In genomic region chr19:55115446-55116065, GRCh38 we compare ENCODE assay signal across 8 cellular contexts. TPM values are rescaled to one million over a fixed set of nuclear protein-coding genes. Genes with fewer than 3 reads are reported as not detected.
DNase-seq lines count a peak whose midpoint lies in the region; ATAC-seq, FAIRE-seq and TF ChIP-seq lines count a peak whose summit lies in the region.

No MANE protein-coding gene starts in this region.

- H3K79me2 ChIP-seq in GM12878 (ENCODE audit: control insufficient read depth, insufficient read depth, low read length) = peaks cover 38% of the 10 kb centered on the region

- TF ChIP-seq CTCF in heart right ventricle (IDR thresholded peaks at IDR 0.05) (no peak), GM12878 (IDR thresholded peaks at IDR 0.05 in 2 of 3, conservative IDR thresholded peaks at IDR 0.05 in 1 of 3; ENCODE audit: control insufficient read depth in 2 of 3, extremely low read depth in 1 of 3, insufficient read depth in 1 of 3, low read depth in 3 of 3, low read length in 3 of 3) (no peak), lung (IDR thresholded peaks at IDR 0.05; ENCODE audit: control extremely low read depth, extremely low read depth) (no peak), vagina (IDR thresholded peaks at IDR 0.05) (no peak), pancreas (IDR thresholded peaks at IDR 0.05) (no peak)

- H3K27ac ChIP-seq in heart right ventricle (peak overlapping the region; percentile 86 to 99 (median 96)), GM12878 (ENCODE audit: control insufficient read depth, insufficient read depth) (peak overlapping the region; percentile 12; the same call in 1 of the 2 replicates), lung (ENCODE audit: low read depth in 1 of 2, low read length in 1 of 2) (peak overlapping the region; percentile 33 to 93), vagina (peak overlapping the region; percentile 96), pancreas (no peak overlapping the region)

- H2AFZ ChIP-seq in GM12878 (ENCODE audit: control insufficient read depth, low read depth, low read length) = 0 out of 2 replicates have a peak overlapping the region, but pooled peaks have one; percentile 6

- SMC1A ChIA-PET in GM12878 (lab: Charles Lee; ENCODE audit: uncharacterized antibody, unreplicated experiment) = no interaction called here

- no peak for TF ChIP-seq EP300 in GM12878 (IDR thresholded peaks at IDR 0.05; ENCODE audit: borderline replicate concordance in 1 of 2, control insufficient read depth in 1 of 2, low read depth in 2 of 2, low read length in 2 of 2)

- peak overlapping the region; percentile 68 for H3K9ac ChIP-seq in GM12878 (ENCODE audit: control insufficient read depth, insufficient read depth, low read length)

- H3K4me2 ChIP-seq in GM12878 (ENCODE audit: control insufficient read depth, insufficient read depth) = peak overlapping the region; percentile 90

- no peak for TF ChIP-seq RAD21 in GM12878 (IDR thresholded peaks at IDR 0.05; ENCODE audit: insufficient read depth, low read depth, low read length)

- H3K4me3 ChIP-seq in heart right ventricle (peak overlapping the region; percentile 69 to 100 (median 89)), GM12878 (peak overlapping the region; percentile 97), lung (no peak overlapping the region), vagina (peak overlapping the region; percentile 85 to 94), pancreas (peak overlapping the region in 2 of 4 donors; percentile 87 to 90)

- WGBS in heart right ventricle, 2 donors = 20 to 29% methylated on average over 13 of the region's 13 CpGs
- 50% methylated on average over 12 of the region's 13 CpGs for WGBS in GM12878 (ENCODE audit: insufficient coverage, insufficient replicate concordance, low lambda C conversion rate, missing lambda C conversion rate)
- WGBS in lung, 2 donors = 68 to 77% methylated on average over 13 of the region's 13 CpGs
- 56 to 66% methylated on average over 13 of the region's 13 CpGs for WGBS in pancreas, 2 donors

- no peaks in the 10 kb centered on the region for H3K27me3 ChIP-seq in heart right ventricle
- no peaks in the 10 kb centered on the region for H3K27me3 ChIP-seq in GM12878 (replicated peaks in 1 of 2; ENCODE audit: control insufficient read depth in 2 of 2, insufficient read depth in 2 of 2, low read length in 1 of 2)
- H3K27me3 ChIP-seq in lung (ENCODE audit: control insufficient read depth, insufficient read depth) = no peaks in the 10 kb centered on the region
- H3K27me3 ChIP-seq in vagina = no peaks in the 10 kb centered on the region
- H3K27me3 ChIP-seq in pancreas = no peaks in the 10 kb centered on the region

- peak in 1 of 2 donors; percentile 53 for DNase-seq in heart right ventricle
- DNase-seq in cardiac septum (ENCODE audit: low spot score) = no peak
- DNase-seq in GM12878 (ENCODE audit: low read depth, low spot score) = no peak
- no peak for DNase-seq in lung (ENCODE audit: low spot score)
- no peak for DNase-seq in vagina (ENCODE audit: extremely low spot score in 2 of 2)
- DNase-seq in NCI-H1417 treated with DMSO at 0.1 percent for 48 hours (lab: John Stamatoyannopoulos, UW) = no peak
- no peak for DNase-seq in hypothalamus (lab: John Stamatoyannopoulos, UW)
- no peak for DNase-seq in pancreas

- in situ Hi-C loops in GM12878 (cut with MboI) = no loop called here

- peaks cover 35 to 66% (median 52%) of the 10 kb centered on the region in 9 donors for H3K4me1 ChIP-seq in heart right ventricle
- peaks cover 14% of the 10 kb centered on the region for H3K4me1 ChIP-seq in GM12878 (ENCODE audit: control insufficient read depth, insufficient read depth, low read length)
- H3K4me1 ChIP-seq in lung (ENCODE audit: control insufficient read depth in 2 of 2, insufficient read depth in 2 of 2, low read length in 2 of 2) = peaks cover 13 to 24% of the 10 kb centered on the region in 2 donors
- peaks cover 67% of the 10 kb centered on the region for H3K4me1 ChIP-seq in vagina
- H3K4me1 ChIP-seq in pancreas = peaks cover 0 to 11% (median 5%) of the 10 kb centered on the region in 3 donors

- CTCF ChIA-PET in GM12878 (lab: Yijun Ruan, JAX) = no interaction called here

- H4K20me1 ChIP-seq in GM12878 (ENCODE audit: control insufficient read depth, insufficient read depth) = peaks cover 3% of the 10 kb centered on the region; the same call in 1 of the 2 replicates

- ATAC-seq in heart right ventricle = peak in 2 of 8 donors; percentile 1 to 2
- no peak for ATAC-seq in GM12878
- no peak for ATAC-seq in lung (ENCODE audit: insufficient read depth, low FRiP score)
- ATAC-seq in pancreas = no peak

- H3K36me3 ChIP-seq in heart right ventricle (peaks cover 0 to 20% (median 0%) of the 10 kb centered on the region in 9 donors), GM12878 (ENCODE audit: control insufficient read depth in 2 of 2, insufficient read depth in 2 of 2, low read length in 1 of 2) (peaks cover 0 to 2% of the 10 kb centered on the region in 2 experiments; a peak in 2 of 4 replicates), lung (ENCODE audit: control insufficient read depth in 2 of 2, insufficient read depth in 2 of 2, low read length in 2 of 2) (peaks cover 0 to 10% of the 10 kb centered on the region in 2 donors), vagina (no peaks in the 10 kb centered on the region), pancreas (no peaks in the 10 kb centered on the region)

- TSS peak; percentile 42 for BruUV-seq in GM12878 (replicated peaks; lab: Mats Ljungman, UMichigan)

- RAD21 ChIA-PET in GM12878 (lab: Charles Lee; ENCODE audit: unreplicated experiment) = no interaction called here

- POLR2A ChIA-PET in GM12878 (lab: Charles Lee) = interaction anchor here (0.6 kb wide), 1 partner anchor 378 kb away, joined by 3 read pairs; no protein-coding TSS in a partner anchor

- H3K9me3 ChIP-seq in heart right ventricle (no peaks in the 10 kb centered on the region), GM12878 (replicated peaks; ENCODE audit: control insufficient read depth, insufficient read depth, low read length) (no peaks in the 10 kb centered on the region), lung (ENCODE audit: control insufficient read depth in 2 of 2, insufficient read depth in 1 of 2, low read length in 1 of 2) (no peaks in the 10 kb centered on the region), vagina (no peaks in the 10 kb centered on the region), pancreas (no peaks in the 10 kb centered on the region)

- intact Hi-C loops in heart right ventricle (cut with DNase I) (loop anchor here in 2 of 10 donors (2.0 to 10.0 kb wide), 3 partner anchors 27 to 51 kb away; partner anchors contain the start of gene RDH13 (in 1 of the 2)), cardiac septum (cut with DNase I) (loop anchor here (2.0 kb wide), 1 partner anchor 43 kb away; no protein-coding TSS in a partner anchor), GM12878 (cut with micrococcal nuclease; ENCODE audit: unreplicated experiment) (no loop called here), vagina (cut with DNase I) (loop anchor here (10.0 kb wide), 1 partner anchor 549 kb away; no protein-coding TSS in a partner anchor), pancreas (cut with DNase I) (no loop called here)

- TF ChIP-seq POLR2A in GM12878 (IDR thresholded peaks at IDR 0.05; ENCODE audit: low read depth, low read length) = no peak
- TF ChIP-seq POLR2A in vagina (IDR thresholded peaks at IDR 0.05) = no peak

- no peak for FAIRE-seq in GM12878 (lab: Jason Lieb, UNC)
- FAIRE-seq in pancreas (lab: Jason Lieb, UNC) = no peak

RNA-seq across cellular contexts. Expression of gene PPP1R12C, which starts 1.9 kb away (rescaled TPM):
- 100 to 1,000 TPM; 134 to 242 (median 193) TPM for total RNA-seq in heart right ventricle
- 100 to 1,000 TPM; 223 to 283 TPM for polyA plus RNA-seq in heart right ventricle
- 215 TPM for total RNA-seq in cardiac septum
- total RNA-seq in GM12878 (2013; cell fraction: nucleolus; rRNA removed) = 33.5 and 40.4 TPM in 2 replicates
- 51.7 and 66.5 TPM in 2 replicates for total RNA-seq in GM12878 (2014; rRNA removed)
- total RNA-seq in GM12878 (2014; rRNA removed; fragmentation: Illumina TruSeq; extraction: Trizol) = 25.2 and 28.2 TPM in 2 replicates
- total RNA-seq in GM12878 (2021) = 76.4 and 84.7 TPM in 2 replicates
- polyA plus RNA-seq in GM12878 (2011; ENCODE audit: low read depth) = 17.0 TPM
- 9.6 and 23.0 TPM in 2 replicates for polyA plus RNA-seq in GM12878 (2011; rRNA removed)
- polyA plus RNA-seq in GM12878 (2011; cell fraction: cytosol; rRNA removed) = 20.2 and 37.2 TPM in 2 replicates
- 203 and 271 TPM in 2 replicates for polyA plus RNA-seq in GM12878 (2011; cell fraction: nucleus; rRNA removed)
- 48.6 and 64.4 TPM in 2 replicates for polyA plus RNA-seq in GM12878 (2012)
- 3.5 and 18.0 TPM in 2 replicates for polyA plus RNA-seq in GM12878 (2014; fragmentation: Illumina TruSeq; extraction: Trizol)
- polyA plus RNA-seq in GM12878 (2014; fragmentation: Nextera tagmentation; extraction: Ambion mirVana) = 1 to 10 TPM; 1.4 to 4.7 TPM
- polyA plus RNA-seq in GM12878 (2014; rRNA removed) = 83.4 and 101 TPM in 2 replicates
- polyA plus RNA-seq in GM12878 (2016; fragmentation: Nextera tagmentation; extraction: Ambion mirVana) = 10 to 100 TPM; 10.5 to 14.8 TPM
- polyA minus RNA-seq in GM12878 (2011; rRNA and poly(A)+ RNA removed) = 5.0 and 15.0 TPM in 2 replicates
- 10.7 and 11.3 TPM in 2 replicates for polyA minus RNA-seq in GM12878 (2011; cell fraction: cytosol; rRNA and poly(A)+ RNA removed)
- 24.3 and 37.7 TPM in 2 replicates for polyA minus RNA-seq in GM12878 (2011; cell fraction: nucleus; rRNA and poly(A)+ RNA removed)
- total RNA-seq in lung = 100 to 1,000 TPM in 1 of 2 donors, 10 to 100 TPM in 1; 47.4 to 163 TPM
- polyA plus RNA-seq in lung = 100 to 1,000 TPM; 108 to 114 TPM
- total RNA-seq in vagina = 108 TPM
- 10 to 100 TPM; 37.1 to 61.5 (median 50.9) TPM for total RNA-seq in pancreas
- polyA plus RNA-seq in pancreas = 100 to 1,000 TPM; 174 to 266 TPM

RNA-seq across cellular contexts. Expression of gene TNNT1, which starts 33.5 kb away (rescaled TPM):
- total RNA-seq in heart right ventricle = 100 to 1,000 TPM in 5 of 10 donors, 10 to 100 TPM in 5; 19.7 to 234 (median 97.1) TPM
- polyA plus RNA-seq in heart right ventricle = 100 to 1,000 TPM in 1 of 2 donors, 10 to 100 TPM in 1; 32.3 to 721 TPM
- 187 TPM for total RNA-seq in cardiac septum
- not detected in 2 replicates for total RNA-seq in GM12878 (2013; cell fraction: nucleolus; rRNA removed)
- total RNA-seq in GM12878 (2014; rRNA removed) = not detected in 2 replicates
- not detected in 2 replicates for total RNA-seq in GM12878 (2014; rRNA removed; fragmentation: Illumina TruSeq; extraction: Trizol)
- total RNA-seq in GM12878 (2021) = 0.62 TPM in 1 of 2 replicates, not detected in the other
- not detected for polyA plus RNA-seq in GM12878 (2011; ENCODE audit: low read depth)
- polyA plus RNA-seq in GM12878 (2011; rRNA removed) = 0.26 TPM in 1 of 2 replicates, not detected in the other
- polyA plus RNA-seq in GM12878 (2011; cell fraction: cytosol; rRNA removed) = 0.15 TPM in 1 of 2 replicates, not detected in the other
- polyA plus RNA-seq in GM12878 (2011; cell fraction: nucleus; rRNA removed) = 0.21 TPM in 1 of 2 replicates, not detected in the other
- 0.13 TPM in 1 of 2 replicates, not detected in the other for polyA plus RNA-seq in GM12878 (2012)
- not detected in 2 replicates for polyA plus RNA-seq in GM12878 (2014; fragmentation: Illumina TruSeq; extraction: Trizol)
- not detected for polyA plus RNA-seq in GM12878 (2014; fragmentation: Nextera tagmentation; extraction: Ambion mirVana)
- not detected in 2 replicates for polyA plus RNA-seq in GM12878 (2014; rRNA removed)
- polyA plus RNA-seq in GM12878 (2016; fragmentation: Nextera tagmentation; extraction: Ambion mirVana) = under 1 TPM in 1 of 2 experiments, not detected in 1; 0.37 TPM
- 0.67 TPM in 1 of 2 replicates, not detected in the other for polyA minus RNA-seq in GM12878 (2011; rRNA and poly(A)+ RNA removed)
- polyA minus RNA-seq in GM12878 (2011; cell fraction: cytosol; rRNA and poly(A)+ RNA removed) = not detected in 2 replicates
- 0.24 TPM in 1 of 2 replicates, not detected in the other for polyA minus RNA-seq in GM12878 (2011; cell fraction: nucleus; rRNA and poly(A)+ RNA removed)
- 1 to 10 TPM; 1.5 to 4.1 TPM for total RNA-seq in lung
- 1 to 10 TPM; 1.2 to 5.2 TPM for polyA plus RNA-seq in lung
- 9.1 TPM for total RNA-seq in vagina
- total RNA-seq in pancreas = under 1 TPM in 1 of 6 donors, not detected in 5; 0.54 TPM
- polyA plus RNA-seq in pancreas = 1 to 10 TPM in 1 of 2 donors, not detected in 1; 4.0 TPM

RNA-seq across cellular contexts. Expression of gene EPS8L1, which starts 39.9 kb away (rescaled TPM):
- 1 to 10 TPM in 5 of 10 donors, under 1 TPM in 4, not detected in 1; 0.53 to 2.7 (median 1.1) TPM for total RNA-seq in heart right ventricle
- 1 to 10 TPM; 3.7 to 7.9 TPM for polyA plus RNA-seq in heart right ventricle
- total RNA-seq in cardiac septum = 1.9 TPM
- total RNA-seq in GM12878 (2013; cell fraction: nucleolus; rRNA removed) = 0.69 and 0.92 TPM in 2 replicates
- total RNA-seq in GM12878 (2014; rRNA removed) = 0.68 and 1.4 TPM in 2 replicates
- 0.64 and 0.72 TPM in 2 replicates for total RNA-seq in GM12878 (2014; rRNA removed; fragmentation: Illumina TruSeq; extraction: Trizol)
- 1.8 and 2.2 TPM in 2 replicates for total RNA-seq in GM12878 (2021)
- not detected for polyA plus RNA-seq in GM12878 (2011; ENCODE audit: low read depth)
- polyA plus RNA-seq in GM12878 (2011; rRNA removed) = 0.71 and 0.82 TPM in 2 replicates
- polyA plus RNA-seq in GM12878 (2011; cell fraction: cytosol; rRNA removed) = 0.67 and 0.75 TPM in 2 replicates
- polyA plus RNA-seq in GM12878 (2011; cell fraction: nucleus; rRNA removed) = 4.1 and 5.4 TPM in 2 replicates
- 1.4 and 2.3 TPM in 2 replicates for polyA plus RNA-seq in GM12878 (2012)
- 0.72 TPM in 1 of 2 replicates, not detected in the other for polyA plus RNA-seq in GM12878 (2014; fragmentation: Illumina TruSeq; extraction: Trizol)
- polyA plus RNA-seq in GM12878 (2014; fragmentation: Nextera tagmentation; extraction: Ambion mirVana) = not detected
- polyA plus RNA-seq in GM12878 (2014; rRNA removed) = 1.5 and 1.8 TPM in 2 replicates
- 1 to 10 TPM; 1.2 to 2.1 TPM for polyA plus RNA-seq in GM12878 (2016; fragmentation: Nextera tagmentation; extraction: Ambion mirVana)
- 0.37 and 0.41 TPM in 2 replicates for polyA minus RNA-seq in GM12878 (2011; rRNA and poly(A)+ RNA removed)
- polyA minus RNA-seq in GM12878 (2011; cell fraction: cytosol; rRNA and poly(A)+ RNA removed) = not detected in 2 replicates
- polyA minus RNA-seq in GM12878 (2011; cell fraction: nucleus; rRNA and poly(A)+ RNA removed) = 0.73 and 1.3 TPM in 2 replicates
- 10 to 100 TPM; 19.5 to 49.0 TPM for total RNA-seq in lung
- 10 to 100 TPM; 24.6 to 61.8 TPM for polyA plus RNA-seq in lung
- 180 TPM for total RNA-seq in vagina
- 10 to 100 TPM; 10.2 to 32.0 (median 16.0) TPM for total RNA-seq in pancreas
- 100 to 1,000 TPM; 152 to 279 TPM for polyA plus RNA-seq in pancreas

RNA-seq across cellular contexts. Expression of gene TNNI3, which starts 42.0 kb away (rescaled TPM):
- total RNA-seq in heart right ventricle = over 10,000 TPM in 4 of 10 donors, 1,000 to 10,000 TPM in 6; 3,000 to 12,900 (median 9,464) TPM
- over 10,000 TPM in 1 of 2 donors, 1,000 to 10,000 TPM in 1; 4,629 to 45,177 TPM for polyA plus RNA-seq in heart right ventricle
- total RNA-seq in cardiac septum = 7,865 TPM
- not detected in 2 replicates for total RNA-seq in GM12878 (2013; cell fraction: nucleolus; rRNA removed)
- total RNA-seq in GM12878 (2014; rRNA removed) = not detected in 2 replicates
- total RNA-seq in GM12878 (2014; rRNA removed; fragmentation: Illumina TruSeq; extraction: Trizol) = not detected in 2 replicates
- total RNA-seq in GM12878 (2021) = not detected in 2 replicates
- polyA plus RNA-seq in GM12878 (2011; ENCODE audit: low read depth) = not detected
- polyA plus RNA-seq in GM12878 (2011; rRNA removed) = 0.23 TPM in 1 of 2 replicates, not detected in the other
- not detected in 2 replicates for polyA plus RNA-seq in GM12878 (2011; cell fraction: cytosol; rRNA removed)
- not detected in 2 replicates for polyA plus RNA-seq in GM12878 (2011; cell fraction: nucleus; rRNA removed)
- polyA plus RNA-seq in GM12878 (2012) = not detected in 2 replicates
- polyA plus RNA-seq in GM12878 (2014; fragmentation: Illumina TruSeq; extraction: Trizol) = not detected in 2 replicates
- not detected for polyA plus RNA-seq in GM12878 (2014; fragmentation: Nextera tagmentation; extraction: Ambion mirVana)
- polyA plus RNA-seq in GM12878 (2014; rRNA removed) = not detected in 2 replicates
- polyA plus RNA-seq in GM12878 (2016; fragmentation: Nextera tagmentation; extraction: Ambion mirVana) = not detected
- polyA minus RNA-seq in GM12878 (2011; rRNA and poly(A)+ RNA removed) = not detected in 2 replicates
- not detected in 2 replicates for polyA minus RNA-seq in GM12878 (2011; cell fraction: cytosol; rRNA and poly(A)+ RNA removed)
- polyA minus RNA-seq in GM12878 (2011; cell fraction: nucleus; rRNA and poly(A)+ RNA removed) = not detected in 2 replicates
- total RNA-seq in lung = 1 to 10 TPM; 4.4 to 4.8 TPM
- polyA plus RNA-seq in lung = 1 to 10 TPM; 1.2 to 2.2 TPM
- not detected for total RNA-seq in vagina
- total RNA-seq in pancreas = 1 to 10 TPM in 1 of 6 donors, under 1 TPM in 1, not detected in 4; 0.66 to 4.1 TPM
- polyA plus RNA-seq in pancreas = 1 to 10 TPM; 2.2 to 2.9 TPM

RNA-seq across cellular contexts. Expression of gene DNAAF3, which starts 50.9 kb away (rescaled TPM):
- 1 to 10 TPM in 8 of 10 donors, under 1 TPM in 2; 0.37 to 3.9 (median 2.4) TPM for total RNA-seq in heart right ventricle
- polyA plus RNA-seq in heart right ventricle = 1 to 10 TPM; 1.2 to 5.9 TPM
- 3.4 TPM for total RNA-seq in cardiac septum
- total RNA-seq in GM12878 (2013; cell fraction: nucleolus; rRNA removed) = not detected in 2 replicates
- total RNA-seq in GM12878 (2014; rRNA removed) = not detected in 2 replicates
- not detected in 2 replicates for total RNA-seq in GM12878 (2014; rRNA removed; fragmentation: Illumina TruSeq; extraction: Trizol)
- total RNA-seq in GM12878 (2021) = not detected in 2 replicates
- polyA plus RNA-seq in GM12878 (2011; ENCODE audit: low read depth) = not detected
- not detected in 2 replicates for polyA plus RNA-seq in GM12878 (2011; rRNA removed)
- not detected in 2 replicates for polyA plus RNA-seq in GM12878 (2011; cell fraction: cytosol; rRNA removed)
- 0.19 TPM in 1 of 2 replicates, not detected in the other for polyA plus RNA-seq in GM12878 (2011; cell fraction: nucleus; rRNA removed)
- 0.31 TPM in 1 of 2 replicates, not detected in the other for polyA plus RNA-seq in GM12878 (2012)
- polyA plus RNA-seq in GM12878 (2014; fragmentation: Illumina TruSeq; extraction: Trizol) = not detected in 2 replicates
- polyA plus RNA-seq in GM12878 (2014; fragmentation: Nextera tagmentation; extraction: Ambion mirVana) = not detected
- not detected in 2 replicates for polyA plus RNA-seq in GM12878 (2014; rRNA removed)
- not detected for polyA plus RNA-seq in GM12878 (2016; fragmentation: Nextera tagmentation; extraction: Ambion mirVana)
- not detected in 2 replicates for polyA minus RNA-seq in GM12878 (2011; rRNA and poly(A)+ RNA removed)
- polyA minus RNA-seq in GM12878 (2011; cell fraction: cytosol; rRNA and poly(A)+ RNA removed) = 0.52 TPM in 1 of 2 replicates, not detected in the other
- not detected in 2 replicates for polyA minus RNA-seq in GM12878 (2011; cell fraction: nucleus; rRNA and poly(A)+ RNA removed)
- 10 to 100 TPM; 16.4 to 52.3 TPM for total RNA-seq in lung
- polyA plus RNA-seq in lung = 10 to 100 TPM; 10.9 to 11.0 TPM
- total RNA-seq in vagina = 5.6 TPM
- total RNA-seq in pancreas = 1 to 10 TPM; 1.2 to 3.2 (median 2.5) TPM
- 1 to 10 TPM; 3.0 to 3.3 TPM for polyA plus RNA-seq in pancreas

Comparison
In these comparisons a context has a peak if more than half of its experiments do, and no peak if none do; other contexts are left out.
1. H3K27ac ChIP-seq: peak in heart right ventricle (10 of 10), GM12878 (single experiment), lung (2 of 2) and vagina (single experiment); none in pancreas (0 of 4).
2. intact Hi-C loops: an anchor here in cardiac septum (2.0 kb wide) and vagina (10.0 kb wide); none called in GM12878 and pancreas.